Comparison of ENCODE assay signal across 22 cellular contexts in the genomic region with DNA sequence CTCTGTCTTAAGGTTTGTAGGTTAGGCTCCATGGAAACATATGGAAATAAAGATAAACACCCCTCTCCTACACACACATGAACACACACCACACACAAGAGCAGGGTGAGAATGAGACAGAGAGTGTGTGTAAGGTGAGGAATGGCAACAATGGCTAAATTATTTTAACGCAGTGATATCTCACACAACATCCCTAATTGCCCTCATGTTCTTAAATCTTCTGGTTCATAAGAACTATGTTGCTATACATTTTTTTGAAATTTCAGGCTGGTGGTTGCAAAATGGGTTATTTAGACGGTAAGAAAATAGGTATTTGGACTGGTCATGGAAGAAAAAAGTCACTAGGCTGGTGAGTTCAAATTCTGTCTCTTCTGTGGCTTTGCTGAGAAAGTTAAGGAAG.
A peak's percentile ranks its signal among the peaks of the same experiment; 100 is the strongest.
DNase-seq lines count a peak whose midpoint lies in the region; ATAC-seq and TF ChIP-seq lines count a peak whose summit lies in the region.
"Had no signal": no experiment of that assay in that cellular context is flagged by ENCODE, and none has a peak within 500 bp of the region (broad histone marks: within the 10 kb centered on the region; RNA-seq: fewer than 3 reads in every experiment).

No MANE protein-coding gene starts in this region.

- peaks cover 40% of the 10 kb centered on the region for H3K4me1 Mint-ChIP-seq in nephron
- H3K4me1 Mint-ChIP-seq: CD14-positive monocyte; CD4-positive, alpha-beta memory T cell; CD4-positive, CD25-positive, alpha-beta regulatory T cell; CD8-positive, alpha-beta memory T cell had no signal

- intact Hi-C loops in esophagus muscularis mucosa (cut with DNase I) (no loop called here), left cardiac atrium (cut with DNase I) (no loop called here)

- peaks cover 42% of the 10 kb centered on the region for H3K36me3 Mint-ChIP-seq in nephron (ENCODE audit: low read depth)
- H3K36me3 Mint-ChIP-seq: CD14-positive monocyte; CD4-positive, CD25-positive, alpha-beta regulatory T cell; CD8-positive, alpha-beta memory T cell had no signal

- no peak overlapping the region for H3K4me3 Mint-ChIP-seq in nephron
- H3K4me3 Mint-ChIP-seq: CD14-positive monocyte; CD4-positive, alpha-beta memory T cell had no signal

- peaks cover 0 to 13% (median 9%) of the 10 kb centered on the region in 4 donors for H3K9me3 ChIP-seq in esophagus muscularis mucosa
- H3K9me3 ChIP-seq: BE2C had no signal

- ATAC-seq in GM21619 (IDR thresholded peaks at IDR 0.05; ENCODE audit: unreplicated experiment) = no peak
- ATAC-seq in left cardiac atrium = no peak
- no peak for ATAC-seq in GM21447 (IDR thresholded peaks at IDR 0.05; ENCODE audit: unreplicated experiment)
- ATAC-seq: GM12878 had no signal

- no peaks in the 10 kb centered on the region for H3K27me3 ChIP-seq in esophagus muscularis mucosa
- H3K27me3 ChIP-seq: BLaER1 had no signal

- WGBS in esophagus muscularis mucosa = 94% methylated on average over 2 of the region's 2 CpGs

- H3K4me3 ChIP-seq in esophagus muscularis mucosa = no peak overlapping the region
- H3K4me3 ChIP-seq: BLaER1, GM12878 had no signal

- no peaks in the 10 kb centered on the region for H3K36me3 ChIP-seq in esophagus muscularis mucosa
- H3K36me3 ChIP-seq: BE2C, BLaER1 had no signal

- peak; percentile 50 for DNase-seq in esophagus muscularis mucosa (ENCODE audit: extremely low spot score)
- DNase-seq in left cardiac atrium = no peak
- DNase-seq: 8988T; ACHN; BE2C; C1 segment of cervical spinal cord; CD4-positive, alpha-beta memory T cell; CD4-positive, CD25-positive, alpha-beta regulatory T cell; CD8-positive, alpha-beta memory T cell; COR-L47; DMS 273 treated with DMSO at 0.1 percent for 48 hours; DMS153; DMS53; DMS79; DND-41; GDM1 had no signal

- TF ChIP-seq POLR2A in esophagus muscularis mucosa (IDR thresholded peaks at IDR 0.05; ENCODE audit: low read depth) = no peak

- no peak for TF ChIP-seq EP300 in esophagus muscularis mucosa (IDR thresholded peaks at IDR 0.05)

- H3K27ac ChIP-seq in esophagus muscularis mucosa (replicated peaks in 1 of 4) = no peak overlapping the region
- H3K27ac ChIP-seq: BLaER1 had no signal

- peaks cover 3% of the 10 kb centered on the region for H3K27me3 Mint-ChIP-seq in nephron (ENCODE audit: low read depth)
- H3K27me3 Mint-ChIP-seq: CD4-positive, alpha-beta memory T cell; CD4-positive, CD25-positive, alpha-beta regulatory T cell had no signal

- peaks cover 5 to 13% (median 9%) of the 10 kb centered on the region in 4 donors for H3K4me1 ChIP-seq in esophagus muscularis mucosa
- H3K4me1 ChIP-seq: BE2C had no signal

- H3K9me3 Mint-ChIP-seq in nephron = peaks cover 32% of the 10 kb centered on the region

- H3K27ac Mint-ChIP-seq in nephron = peak overlapping the region in 2 of 3 experiments; percentile 24 to 47
- H3K27ac Mint-ChIP-seq: CD14-positive monocyte; CD4-positive, alpha-beta memory T cell; CD4-positive, CD25-positive, alpha-beta regulatory T cell; CD8-positive, alpha-beta memory T cell had no signal

- TF ChIP-seq CTCF in esophagus muscularis mucosa (IDR thresholded peaks at IDR 0.05) (no peak), nephron (IDR thresholded peaks at IDR 0.05; ENCODE audit: unreplicated experiment in 3 of 3) (no peak)
